28 cellular contexts compared by ENCODE assay signal in genomic region chr11:90930252-90930651, GRCh38.
"Had no signal": no experiment of that assay in that cellular context is flagged by ENCODE, and none has a peak within 500 bp of the region (broad histone marks: within the 10 kb centered on the region; RNA-seq: fewer than 3 reads in every experiment).

No MANE protein-coding gene starts in this region.

- FAIRE-seq: astrocyte, frontal cortex had no signal

- H3K36me3 ChIP-seq: brain microvascular endothelial cell, colonic mucosa, esophagus squamous epithelium had no signal

- DNase-seq: activated CD4-positive, alpha-beta memory T cell treated with anti-CD3 and anti-CD28 coated beads for 36 hours; activated CD4-positive, alpha-beta T cell treated with anti-CD3 and anti-CD28 coated beads for 36 hours; activated CD4-positive, alpha-beta T cell treated with anti-CD3 and anti-CD28 coated beads, Interleukin-2, amount 10 ng/mL, durations not matched to agents 24 days and 14 days; activated CD4-positive, CD25-positive, alpha-beta regulatory T cell; activated CD4-positive, CD25-positive, alpha-beta regulatory T cell treated with anti-CD3 and anti-CD28 coated beads, Interleukin-2, amount 50 U/mL, for 72 hours; activated CD8-positive, alpha-beta T cell treated with anti-CD3 and anti-CD28 coated beads, Interleukin-2, amount 10 ng/mL, durations not matched to agents 7 days and 5 days; activated effector memory CD4-positive, alpha-beta T cell treated with Interleukin-2 at 50 U/mL for 16 hours; activated gamma-delta T cell treated with Interleukin-2 at 50 U/mL for 16 hours; activated naive CD4-positive, alpha-beta T cell treated with anti-CD3 and anti-CD28 coated beads, Interleukin-2, amount 50 U/mL, for 16 hours; activated naive CD4-positive, alpha-beta T cell treated with Interleukin-2 at 50 U/mL for 16 hours; activated T-cell treated with anti-CD3 and anti-CD28 coated beads, Interleukin-2, amount 50 U/mL, for 4 hours; amniotic stem cell; anterior cingulate cortex; brain microvascular endothelial cell; caudate nucleus; colonic mucosa; effector CD8-positive, alpha-beta T cell; esophagus squamous epithelium; head of caudate nucleus; hippocampal formation; T-helper 1 cell; T-helper 17 cell; T1000 had no signal

- H3K4me3 Mint-ChIP-seq: activated CD4-positive, alpha-beta memory T cell treated with anti-CD3 and anti-CD28 coated beads for 36 hours; activated CD4-positive, alpha-beta T cell treated with anti-CD3 and anti-CD28 coated beads for 36 hours; activated CD4-positive, alpha-beta T cell treated with anti-CD3 and anti-CD28 coated beads, Interleukin-2, amount 10 ng/mL, durations not matched to agents 24 days and 14 days; activated CD8-positive, alpha-beta T cell treated with anti-CD3 and anti-CD28 coated beads, Interleukin-2, amount 10 ng/mL, durations not matched to agents 7 days and 5 days; activated naive CD8-positive, alpha-beta T cell; activated T-cell treated with anti-CD3 and anti-CD28 coated beads, Interleukin-2, amount 50 U/mL, for 4 hours; activated T-helper 17 cell treated with anti-CD3 and anti-CD28 coated beads, Interleukin-2, amount 50 U/mL, for 72 hours; T-helper 17 cell; T-helper 2 cell treated with Interferon-gamma antibody and Interleukin-4, amounts not matched to agents 5 μg/mL and 100 μg/mL, for 36 hours had no signal

- H3K27me3 ChIP-seq: brain microvascular endothelial cell, colonic mucosa, esophagus squamous epithelium had no signal

- H3K4me1 Mint-ChIP-seq: activated CD4-positive, alpha-beta T cell treated with anti-CD3 and anti-CD28 coated beads for 36 hours; activated CD4-positive, alpha-beta T cell treated with anti-CD3 and anti-CD28 coated beads, Interleukin-2, amount 10 ng/mL, durations not matched to agents 24 days and 14 days; activated T-helper 17 cell treated with anti-CD3 and anti-CD28 coated beads, Interleukin-2, amount 50 U/mL, for 72 hours; T-helper 17 cell had no signal

- H3K27ac ChIP-seq: brain microvascular endothelial cell, colonic mucosa, esophagus squamous epithelium had no signal

- H3K4me1 ChIP-seq: colonic mucosa, esophagus squamous epithelium had no signal

- H3K9me3 ChIP-seq: colonic mucosa, esophagus squamous epithelium had no signal

- H3K36me3 Mint-ChIP-seq: activated CD4-positive, alpha-beta memory T cell treated with anti-CD3 and anti-CD28 coated beads for 36 hours; activated naive CD8-positive, alpha-beta T cell had no signal

- H3K4me3 ChIP-seq: colonic mucosa, esophagus squamous epithelium had no signal

- H3K27me3 Mint-ChIP-seq: activated CD4-positive, alpha-beta memory T cell treated with anti-CD3 and anti-CD28 coated beads for 36 hours; activated CD4-positive, alpha-beta T cell treated with anti-CD3 and anti-CD28 coated beads for 36 hours; activated CD4-positive, alpha-beta T cell treated with anti-CD3 and anti-CD28 coated beads, Interleukin-2, amount 10 ng/mL, durations not matched to agents 24 days and 14 days; activated naive CD8-positive, alpha-beta T cell; activated T-helper 17 cell treated with anti-CD3 and anti-CD28 coated beads, Interleukin-2, amount 50 U/mL, for 72 hours; T-helper 17 cell had no signal

- H3K27ac Mint-ChIP-seq: activated CD4-positive, alpha-beta memory T cell treated with anti-CD3 and anti-CD28 coated beads for 36 hours; activated CD4-positive, alpha-beta T cell treated with anti-CD3 and anti-CD28 coated beads for 36 hours; activated CD4-positive, alpha-beta T cell treated with anti-CD3 and anti-CD28 coated beads, Interleukin-2, amount 10 ng/mL, durations not matched to agents 24 days and 14 days; activated CD8-positive, alpha-beta T cell treated with anti-CD3 and anti-CD28 coated beads, Interleukin-2, amount 10 ng/mL, durations not matched to agents 7 days and 5 days; activated naive CD8-positive, alpha-beta T cell; activated T-helper 17 cell treated with anti-CD3 and anti-CD28 coated beads, Interleukin-2, amount 50 U/mL, for 72 hours; T-helper 17 cell; T-helper 2 cell treated with Interferon-gamma antibody and Interleukin-4, amounts not matched to agents 5 μg/mL and 100 μg/mL, for 36 hours had no signal

- ATAC-seq: activated CD4-positive, alpha-beta T cell treated with anti-CD3 and anti-CD28 coated beads for 36 hours; activated CD8-positive, alpha-beta T cell treated with anti-CD3 and anti-CD28 coated beads, Interleukin-2, amount 10 ng/mL, durations not matched to agents 7 days and 5 days; activated T-cell treated with anti-CD3 and anti-CD28 coated beads, Interleukin-2, amount 50 U/mL, for 4 hours; activated T-helper 17 cell treated with anti-CD3 and anti-CD28 coated beads, Interleukin-2, amount 50 U/mL, for 72 hours; T-helper 17 cell had no signal

- H3K9me3 Mint-ChIP-seq: activated CD4-positive, alpha-beta T cell treated with anti-CD3 and anti-CD28 coated beads, Interleukin-2, amount 10 ng/mL, durations not matched to agents 24 days and 14 days had no signal
